ENCODE assay signal across 12 cellular contexts in genomic region chr2:64137567-64137966, GRCh38. TPM values are rescaled to one million over a fixed set of nuclear protein-coding genes. Genes with fewer than 3 reads are reported as not detected.
A peak's percentile ranks its signal among the peaks of the same experiment; 100 is the strongest.
DNase-seq lines count a peak whose midpoint lies in the region; TF ChIP-seq lines count a peak whose summit lies in the region.
"Had no signal": no experiment of that assay in that cellular context is flagged by ENCODE, and none has a peak within 500 bp of the region (broad histone marks: within the 10 kb centered on the region; RNA-seq: fewer than 3 reads in every experiment).

No MANE protein-coding gene starts in this region.

- H3K9me3 Mint-ChIP-seq in activated naive CD4-positive, alpha-beta T cell treated with anti-CD3 and anti-CD28 coated beads, Interleukin-2, amount 50 U/mL, for 24 hours, result no peaks in the 10 kb centered on the region
- no peaks in the 10 kb centered on the region for H3K9me3 Mint-ChIP-seq in activated T-helper 2 cell treated with anti-CD3 and anti-CD28 coated beads, Interferon-gamma antibody, Interleukin-2, Interleukin-4, amounts not matched to agents 10 μg/mL and 5 μg/mL and 100 μg/mL, durations not matched to agents 14 hours and 24 hours and 36 hours
- H3K9me3 Mint-ChIP-seq: natural killer cell treated with Interleukin-12 subunit alpha and Interleukin-12 subunit beta and Interleukin-15 and Interleukin-18, amount 100 ng/mL, for 72 hours had no signal

- intact Hi-C loops in vagina (cut with DNase I), result no loop called here
- intact Hi-C loops in colonic mucosa (cut with DNase I), result no loop called here
- intact Hi-C loops in activated T-helper 2 cell treated with anti-CD3 and anti-CD28 coated beads, Interferon-gamma antibody, Interleukin-2, Interleukin-4, amounts not matched to agents 10 μg/mL and 5 μg/mL and 100 μg/mL, durations not matched to agents 14 hours and 24 hours and 36 hours (cut with micrococcal nuclease), result no loop called here

- H4K20me1 ChIP-seq in fibroblast of lung (ENCODE audit: control insufficient read depth, extremely low read depth, insufficient read depth, low read length), result no peaks in the 10 kb centered on the region

- peaks cover 5% of the 10 kb centered on the region for H3K4me1 ChIP-seq in fibroblast of lung (ENCODE audit: control insufficient read depth, extremely low read depth, insufficient read depth, low read length)
- peaks cover 92% of the 10 kb centered on the region for H3K4me1 ChIP-seq in vagina
- H3K4me1 ChIP-seq in colonic mucosa, result peaks cover 5% of the 10 kb centered on the region

- H3K27ac Mint-ChIP-seq in activated naive CD4-positive, alpha-beta T cell treated with anti-CD3 and anti-CD28 coated beads, Interleukin-2, amount 50 U/mL, for 24 hours, result peak overlapping the region; percentile 73
- H3K27ac Mint-ChIP-seq in activated T-helper 2 cell treated with anti-CD3 and anti-CD28 coated beads, Interferon-gamma antibody, Interleukin-2, Interleukin-4, amounts not matched to agents 10 μg/mL and 5 μg/mL and 100 μg/mL, durations not matched to agents 14 hours and 24 hours and 36 hours, result no peak overlapping the region

- H3K36me3 Mint-ChIP-seq in activated naive CD4-positive, alpha-beta T cell treated with anti-CD3 and anti-CD28 coated beads, Interleukin-2, amount 50 U/mL, for 24 hours, result peaks cover 44% of the 10 kb centered on the region
- peaks cover 45% of the 10 kb centered on the region for H3K36me3 Mint-ChIP-seq in activated T-helper 2 cell treated with anti-CD3 and anti-CD28 coated beads, Interferon-gamma antibody, Interleukin-2, Interleukin-4, amounts not matched to agents 10 μg/mL and 5 μg/mL and 100 μg/mL, durations not matched to agents 14 hours and 24 hours and 36 hours (ENCODE audit: low read depth)
- H3K36me3 Mint-ChIP-seq: natural killer cell treated with Interleukin-12 subunit alpha and Interleukin-12 subunit beta and Interleukin-15 and Interleukin-18, amount 100 ng/mL, for 72 hours had no signal

- H3K9me3 ChIP-seq in fibroblast of lung (ENCODE audit: control insufficient read depth, insufficient read depth, low read depth, low read length) (no peaks in the 10 kb centered on the region), vagina (no peaks in the 10 kb centered on the region), colonic mucosa (no peaks in the 10 kb centered on the region)
- H3K9me3 ChIP-seq: transverse colon had no signal

- H3K27me3 Mint-ChIP-seq in activated naive CD4-positive, alpha-beta T cell treated with anti-CD3 and anti-CD28 coated beads, Interleukin-2, amount 50 U/mL, for 24 hours, result no peaks in the 10 kb centered on the region
- H3K27me3 Mint-ChIP-seq in activated T-helper 2 cell treated with anti-CD3 and anti-CD28 coated beads, Interferon-gamma antibody, Interleukin-2, Interleukin-4, amounts not matched to agents 10 μg/mL and 5 μg/mL and 100 μg/mL, durations not matched to agents 14 hours and 24 hours and 36 hours (ENCODE audit: low read depth), result no peaks in the 10 kb centered on the region
- H3K27me3 Mint-ChIP-seq: natural killer cell treated with Interleukin-12 subunit alpha and Interleukin-12 subunit beta and Interleukin-15 and Interleukin-18, amount 100 ng/mL, for 72 hours had no signal

- peaks cover 36% of the 10 kb centered on the region for H3K79me2 ChIP-seq in fibroblast of lung (ENCODE audit: control insufficient read depth, insufficient read depth, low read length)

- H2AFZ ChIP-seq in fibroblast of lung (ENCODE audit: low read length), result no peak overlapping the region

- no peak for TF ChIP-seq POLR2A in vagina (IDR thresholded peaks at IDR 0.05)

- DNase-seq in activated naive CD4-positive, alpha-beta T cell treated with anti-CD3 and anti-CD28 coated beads, Interleukin-2, amount 50 U/mL, for 16 hours, result no peak
- DNase-seq in SKM-1 treated with dmso at 0.1 percent for 144 hours (lab: John Stamatoyannopoulos, UW; ENCODE audit: unreplicated experiment), result peak; percentile 28
- DNase-seq in fibroblast of lung (ENCODE audit: low read depth in 2 of 2), result peak; percentile 32 to 41
- no peak for DNase-seq in vagina (ENCODE audit: extremely low spot score in 2 of 2)
- no peak for DNase-seq in colonic mucosa
- DNase-seq in DMS 273 treated with DMSO at 0.1 percent for 48 hours (lab: John Stamatoyannopoulos, UW), result no peak
- no peak for DNase-seq in activated T-helper 2 cell treated with anti-CD3 and anti-CD28 coated beads, Interferon-gamma antibody, Interleukin-2, Interleukin-4, amounts not matched to agents 10 μg/mL and 5 μg/mL and 100 μg/mL, durations not matched to agents 14 hours and 24 hours and 36 hours (ENCODE audit: low spot score)
- DNase-seq: NCI-H446, transverse colon had no signal

- H3K27me3 ChIP-seq in fibroblast of lung (ENCODE audit: control insufficient read depth, insufficient read depth, low read length), result no peaks in the 10 kb centered on the region
- no peaks in the 10 kb centered on the region for H3K27me3 ChIP-seq in vagina
- no peaks in the 10 kb centered on the region for H3K27me3 ChIP-seq in colonic mucosa
- H3K27me3 ChIP-seq: transverse colon had no signal

- H3K4me1 Mint-ChIP-seq in activated naive CD4-positive, alpha-beta T cell treated with anti-CD3 and anti-CD28 coated beads, Interleukin-2, amount 50 U/mL, for 24 hours, result peaks cover 95% of the 10 kb centered on the region
- H3K4me1 Mint-ChIP-seq in activated T-helper 2 cell treated with anti-CD3 and anti-CD28 coated beads, Interferon-gamma antibody, Interleukin-2, Interleukin-4, amounts not matched to agents 10 μg/mL and 5 μg/mL and 100 μg/mL, durations not matched to agents 14 hours and 24 hours and 36 hours (ENCODE audit: low read depth), result peaks cover 74% of the 10 kb centered on the region

- H3K4me3 ChIP-seq in fibroblast of lung (replicated peaks in 1 of 4; ENCODE audit: control extremely low read depth in 1 of 4, insufficient read depth in 1 of 4, low read depth in 3 of 4, low read length in 4 of 4) (no peak overlapping the region), vagina (no peak overlapping the region), colonic mucosa (no peak overlapping the region)
- H3K4me3 ChIP-seq: transverse colon had no signal

- H3K4me2 ChIP-seq in fibroblast of lung (ENCODE audit: extremely low read depth, insufficient read depth, low read length), result no peak overlapping the region

- H3K36me3 ChIP-seq in fibroblast of lung (ENCODE audit: control insufficient read depth, insufficient read depth, low read length) (no peaks in the 10 kb centered on the region), vagina (no peaks in the 10 kb centered on the region), colonic mucosa (no peaks in the 10 kb centered on the region)
- H3K36me3 ChIP-seq: transverse colon had no signal

- H3K9ac ChIP-seq in fibroblast of lung (ENCODE audit: insufficient read depth, low read length) (no peak overlapping the region), colonic mucosa (ENCODE audit: low read depth in 2 of 2, low read length in 2 of 2) (no peak overlapping the region)

- H3K27ac ChIP-seq in fibroblast of lung (ENCODE audit: insufficient read depth, low read length) (no peak overlapping the region), vagina (peak overlapping the region; percentile 53), colonic mucosa (no peak overlapping the region)
- H3K27ac ChIP-seq: RWPE1 had no signal

- peak overlapping the region; percentile 63 for H3K4me3 Mint-ChIP-seq in activated naive CD4-positive, alpha-beta T cell treated with anti-CD3 and anti-CD28 coated beads, Interleukin-2, amount 50 U/mL, for 24 hours
- no peak overlapping the region for H3K4me3 Mint-ChIP-seq in activated T-helper 2 cell treated with anti-CD3 and anti-CD28 coated beads, Interferon-gamma antibody, Interleukin-2, Interleukin-4, amounts not matched to agents 10 μg/mL and 5 μg/mL and 100 μg/mL, durations not matched to agents 14 hours and 24 hours and 36 hours (ENCODE audit: low read depth)
- H3K4me3 Mint-ChIP-seq: natural killer cell treated with Interleukin-12 subunit alpha and Interleukin-12 subunit beta and Interleukin-15 and Interleukin-18, amount 100 ng/mL, for 72 hours had no signal

- no peak for TF ChIP-seq CTCF in fibroblast of lung (conservative IDR thresholded peaks at IDR 0.05 in 1 of 2, IDR thresholded peaks at IDR 0.05 in 1 of 2; ENCODE audit: low read depth in 1 of 2, low read length in 2 of 2)
- no peak for TF ChIP-seq CTCF in vagina (IDR thresholded peaks at IDR 0.05)
- TF ChIP-seq CTCF in colonic mucosa (IDR thresholded peaks at IDR 0.05), result no peak

RNA-seq across cellular contexts. Expression of gene PELI1, which starts 6.7 kb away (rescaled TPM):
- total RNA-seq in fibroblast of lung (5.9 and 7.4 TPM in 2 replicates), vagina (60.4 TPM), colonic mucosa (10 to 100 TPM; 34.3 to 57.6 TPM)
- polyA plus RNA-seq in fibroblast of lung, result 3.6 and 7.7 TPM in 2 replicates
- polyA plus RNA-seq in fibroblast of lung (2012), result 1.8 and 3.5 TPM in 2 replicates
- polyA minus RNA-seq in fibroblast of lung (ENCODE audit: low replicate concordance), result 0.67 and 1.6 TPM in 2 replicates
- total RNA-seq in activated T-helper 2 cell treated with anti-CD3 and anti-CD28 coated beads, Interferon-gamma antibody, Interleukin-2, Interleukin-4, amounts not matched to agents 10 μg/mL and 5 μg/mL and 100 μg/mL, durations not matched to agents 14 hours and 24 hours and 36 hours, result 21.6 and 25.1 TPM in 2 replicates

Comparison
In these comparisons a context has a peak if more than half of its experiments do, and no peak if none do; other contexts are left out.
1. DNase-seq: peak in SKM-1 treated with dmso at 0.1 percent for 144 hours (single experiment) and fibroblast of lung (2 of 2); none in activated naive CD4-positive, alpha-beta T cell treated with anti-CD3 and anti-CD28 coated beads, Interleukin-2, amount 50 U/mL, for 16 hours (single experiment), vagina (0 of 2), colonic mucosa (single experiment), DMS 273 treated with DMSO at 0.1 percent for 48 hours (single experiment) and activated T-helper 2 cell treated with anti-CD3 and anti-CD28 coated beads, Interferon-gamma antibody, Interleukin-2, Interleukin-4, amounts not matched to agents 10 μg/mL and 5 μg/mL and 100 μg/mL, durations not matched to agents 14 hours and 24 hours and 36 hours (single experiment).